8 cellular contexts compared by ENCODE assay signal in the genomic region with DNA sequence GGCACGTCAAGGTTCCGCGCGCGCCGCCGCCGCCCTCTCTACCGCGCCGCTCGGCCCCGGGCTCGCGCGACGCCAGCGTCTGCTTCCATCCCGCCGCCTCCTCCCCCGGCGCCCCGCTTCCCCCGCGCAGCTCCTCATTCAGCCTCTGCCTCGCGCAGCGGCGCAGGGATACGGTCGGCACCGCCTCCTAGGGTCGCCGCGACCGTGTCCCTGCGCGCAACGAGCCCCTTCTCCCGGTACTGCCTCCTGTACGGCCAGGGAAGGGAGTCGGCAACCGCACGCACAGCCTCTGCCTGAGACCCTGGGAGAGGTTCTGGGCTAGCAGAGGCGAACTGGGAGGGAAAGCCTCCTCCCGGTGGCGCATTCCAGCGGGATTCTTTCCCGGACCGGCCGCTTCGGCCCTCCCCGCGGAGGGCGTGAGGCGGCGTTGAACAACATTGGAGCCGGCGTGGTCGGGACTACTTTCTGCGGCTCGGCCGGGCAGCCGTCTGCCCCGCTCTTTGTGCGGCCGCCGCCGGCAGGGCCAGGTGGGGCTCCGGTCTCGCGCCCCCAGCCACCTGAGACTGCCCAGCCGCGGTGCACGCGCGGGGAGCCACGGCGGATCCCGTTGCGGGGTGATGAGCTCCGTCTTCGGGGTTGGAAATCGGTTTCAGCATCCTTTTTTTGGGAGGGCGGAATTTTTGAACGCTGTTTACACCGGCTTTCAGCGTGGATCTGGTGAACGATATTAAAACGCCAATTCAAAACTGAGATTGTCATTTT. TPM values are rescaled to one million over a fixed set of nuclear protein-coding genes. Genes with fewer than 3 reads are reported as not detected.
DNase-seq lines count a peak whose midpoint lies in the region; ATAC-seq and TF ChIP-seq lines count a peak whose summit lies in the region.

A gene (minus strand): TSS at position 172 of the 762 bp plus-strand sequence. CDS start 309 bp downstream, outside the sequence.

- peaks cover 10% of the 10 kb centered on the region; the same call in 1 of the 2 replicates for H4K20me1 ChIP-seq in OCI-LY3 (ENCODE audit: insufficient read depth, low read length)

- H3K4me1 ChIP-seq in HUES6 (ENCODE audit: control insufficient read depth, insufficient read depth, low read length) (peaks cover 22% of the 10 kb centered on the region), OCI-LY3 (ENCODE audit: low read length) (peaks cover 15% of the 10 kb centered on the region)

- H3K4me2 ChIP-seq in OCI-LY3 (ENCODE audit: low read length) = peak within 1 kb of the TSS; percentile 81

- H3K9me3 ChIP-seq in HUES6 (ENCODE audit: control insufficient read depth, insufficient read depth, low read depth, low read length) (no peaks in the 10 kb centered on the region), OCI-LY3 (ENCODE audit: insufficient read depth, low read length) (no peaks in the 10 kb centered on the region)

- TF ChIP-seq CTCF in OCI-LY3 (IDR thresholded peaks at IDR 0.05; ENCODE audit: low read depth, low read length) = no peak

- peaks cover 36% of the 10 kb centered on the region for H3K79me2 ChIP-seq in OCI-LY3 (ENCODE audit: low read length)

- ATAC-seq in GM21423 (IDR thresholded peaks at IDR 0.05; ENCODE audit: unreplicated experiment) = peak; percentile 78

- H2AFZ ChIP-seq in OCI-LY3 (ENCODE audit: low read depth, low read length) = peak within 1 kb of the TSS; percentile 96

- H3K4me3 ChIP-seq in HUES6 (ENCODE audit: low read depth, low read length) (peak within 1 kb of the TSS; percentile 98), OCI-LY3 (ENCODE audit: low read length) (peak within 1 kb of the TSS; percentile 96)

- peak within 1 kb of the TSS; percentile 100 for H3K9ac ChIP-seq in HUES6 (ENCODE audit: low read length)
- H3K9ac ChIP-seq in OCI-LY3 (ENCODE audit: low read length) = peak within 1 kb of the TSS; percentile 85

- no peaks in the 10 kb centered on the region for H3K27me3 ChIP-seq in HUES6 (ENCODE audit: control insufficient read depth, insufficient read depth, low read length)
- 0 out of 2 replicates have a peak, but pooled peaks cover 8% of the 10 kb centered on the region for H3K27me3 ChIP-seq in OCI-LY3 (ENCODE audit: low read depth, low read length)

- H3K27ac ChIP-seq in HUES6 (ENCODE audit: low read depth, low read length) = peak within 1 kb of the TSS; percentile 100
- H3K27ac ChIP-seq in OCI-LY3 (ENCODE audit: low read length) = peak within 1 kb of the TSS; percentile 46; the same call in 1 of the 2 replicates

- peak; percentile 59 for TF ChIP-seq POLR2A in erythroblast (IDR thresholded peaks at IDR 0.05; ENCODE audit: low read length)

- peak; percentile 82 for DNase-seq in COLO829 (ENCODE audit: low spot score)
- peak; percentile 78 for DNase-seq in activated T-cell treated with anti-CD3 and anti-CD28 coated beads, Interleukin-2, amount 50 U/mL, for 1 hour
- DNase-seq in erythroblast (lab: John Stamatoyannopoulos, UW) = peak; percentile 95 to 96
- peak; percentile 89 for DNase-seq in mucosa of gallbladder (ENCODE audit: low spot score)
- peak; percentile 16 to 42 for DNase-seq in stimulated activated CD8-positive, alpha-beta memory T cell treated with anti-CD3 and anti-CD28 coated beads, Interleukin-4, amount 100 ng/mL, for 1 hour (ENCODE audit: low read depth in 2 of 2, low spot score in 1 of 2)

- H3K36me3 ChIP-seq in HUES6 (ENCODE audit: control insufficient read depth, insufficient read depth, low read length) (0 out of 2 replicates have a peak, but pooled peaks cover 3% of the 10 kb centered on the region), OCI-LY3 (replicated peaks; ENCODE audit: low read depth, low read length) (no peaks in the 10 kb centered on the region)

RNA-seq across cellular contexts. Expression of the gene that starts here (rescaled TPM):
- 36.3 TPM for total RNA-seq in mucosa of gallbladder

Comparison
In these comparisons a context has a peak if more than half of its experiments do, and no peak if none do; other contexts are left out.
1. Peak in every context shown above with its lines: DNase-seq, ATAC-seq, H3K4me3 ChIP-seq and H3K27ac ChIP-seq.
2. DNase-seq: peak in every context shown above with its lines; median percentile 96 in erythroblast; 89 in mucosa of gallbladder; 82 in COLO829; 78 in activated T-cell treated with anti-CD3 and anti-CD28 coated beads, Interleukin-2, amount 50 U/mL, for 1 hour; 29 in stimulated activated CD8-positive, alpha-beta memory T cell treated with anti-CD3 and anti-CD28 coated beads, Interleukin-4, amount 100 ng/mL, for 1 hour.